Comparison of ENCODE assay signal across 9 cellular contexts in genomic region chr14:52840916-52841315, GRCh38. TPM values are rescaled to one million over a fixed set of nuclear protein-coding genes. Genes with fewer than 3 reads are reported as not detected.
DNase-seq lines count a peak whose midpoint lies in the region; ATAC-seq and TF ChIP-seq lines count a peak whose summit lies in the region.
"Had no signal": no experiment of that assay in that cellular context is flagged by ENCODE, and none has a peak within 500 bp of the region (broad histone marks: within the 10 kb centered on the region; RNA-seq: fewer than 3 reads in every experiment).

No MANE protein-coding gene starts in this region.

- H3K27ac ChIP-seq in heart left ventricle, result no peak overlapping the region

- H3K9me3 ChIP-seq in heart left ventricle, result no peaks in the 10 kb centered on the region

- no peak for TF ChIP-seq POLR2A in heart left ventricle (IDR thresholded peaks at IDR 0.05)

- no peaks in the 10 kb centered on the region for H3K27me3 ChIP-seq in heart left ventricle

- DNase-seq in HCEC 1CT (peak; percentile 60), T1000 (lab: John Stamatoyannopoulos, UW) (peak; percentile 15), heart left ventricle (peak in 2 of 5 donors; percentile 42 to 49), stromal cell of bone marrow (ENCODE audit: low read depth) (peak; percentile 73), NCI-H187 (lab: John Stamatoyannopoulos, UW) (no peak), D341Med (ENCODE audit: low spot score) (no peak)
- DNase-seq in activated naive CD4-positive, alpha-beta T cell treated with anti-CD3 and anti-CD28 coated beads, Interleukin-2, amount 50 U/mL, for 16 hours, result no peak
- DNase-seq: activated CD8-positive, alpha-beta memory T cell treated with anti-CD3 and anti-CD28 coated beads, Interleukin-2, amount 10 ng/mL, durations not matched to agents 7 days and 5 days; effector memory CD4-positive, alpha-beta T cell had no signal

- no peak for TF ChIP-seq CTCF in heart left ventricle (IDR thresholded peaks at IDR 0.05)

- H3K4me3 ChIP-seq in heart left ventricle, result no peak overlapping the region

- ATAC-seq in heart left ventricle, result peak in 3 of 4 donors; percentile 35 to 86 (median 63)
- ATAC-seq: activated CD8-positive, alpha-beta memory T cell treated with anti-CD3 and anti-CD28 coated beads, Interleukin-2, amount 10 ng/mL, durations not matched to agents 7 days and 5 days had no signal

- 54 to 62% (median 56%) methylated on average over 2 of the region's 2 CpGs for WGBS in heart left ventricle, 4 donors

- intact Hi-C loops in heart left ventricle (cut with DNase I), result no loop called here

- no peaks in the 10 kb centered on the region for H3K36me3 ChIP-seq in heart left ventricle

- H3K4me1 ChIP-seq in heart left ventricle, result peaks cover 0 to 19% (median 13%) of the 10 kb centered on the region in 12 donors

RNA-seq across cellular contexts. Expression of gene GNPNAT1, which starts 49.5 kb away (rescaled TPM):
- 10 to 100 TPM in 4 of 9 donors, 1 to 10 TPM in 5; 5.3 to 12.8 (median 8.0) TPM for total RNA-seq in heart left ventricle
- 10 to 100 TPM in 1 of 2 donors, 1 to 10 TPM in 1; 2.7 to 19.9 TPM for polyA plus RNA-seq in heart left ventricle

Comparison
In these comparisons a context has a peak if more than half of its experiments do, and no peak if none do; other contexts are left out.
1. DNase-seq: peak in HCEC 1CT (single experiment), T1000 (single experiment) and stromal cell of bone marrow (single experiment); none in activated naive CD4-positive, alpha-beta T cell treated with anti-CD3 and anti-CD28 coated beads, Interleukin-2, amount 50 U/mL, for 16 hours (single experiment), NCI-H187 (0 of 2) and D341Med (single experiment).